24 cellular contexts compared by ENCODE assay signal in genomic region chr4:37728064-37728463, GRCh38. TPM values are rescaled to one million over a fixed set of nuclear protein-coding genes. Genes with fewer than 3 reads are reported as not detected.
DNase-seq lines count a peak whose midpoint lies in the region; TF ChIP-seq lines count a peak whose summit lies in the region.
"Had no signal": no experiment of that assay in that cellular context is flagged by ENCODE, and none has a peak within 500 bp of the region (broad histone marks: within the 10 kb centered on the region; RNA-seq: fewer than 3 reads in every experiment).

No MANE protein-coding gene starts in this region.

- POLR2A ChIA-PET in OCI-LY7 (lab: Charles Lee), result interaction anchor here (0.5 to 1.0 kb wide), 2 partner anchors 27 to 334 kb away, joined by 3 to 6 read pairs; no protein-coding TSS in a partner anchor

- intact Hi-C loops in OCI-LY7 (cut with micrococcal nuclease; ENCODE audit: unreplicated experiment), result no loop called here
- intact Hi-C loops in mammary epithelial cell (cut with micrococcal nuclease), result no loop called here
- intact Hi-C loops in spleen (cut with DNase I; ENCODE audit: low total_unique reads), result no loop called here

- H3K9me2 ChIP-seq in OCI-LY7 (ENCODE audit: insufficient read depth, low read length), result no peaks in the 10 kb centered on the region

- H3K27me3 ChIP-seq in mammary epithelial cell (ENCODE audit: insufficient read depth, low read length), result no peaks in the 10 kb centered on the region
- no peaks in the 10 kb centered on the region for H3K27me3 ChIP-seq in spleen (replicated peaks in 1 of 7)
- H3K27me3 ChIP-seq: Peyer's patch had no signal

- H3K4me1 ChIP-seq in OCI-LY7 (ENCODE audit: insufficient read depth, low read length, poor library complexity, severe bottlenecking), result peaks cover 7% of the 10 kb centered on the region
- peaks cover 13% of the 10 kb centered on the region for H3K4me1 ChIP-seq in mammary epithelial cell (ENCODE audit: insufficient read depth, low read length)
- peaks cover 0 to 9% (median 0%) of the 10 kb centered on the region in 6 donors for H3K4me1 ChIP-seq in spleen
- H3K4me1 ChIP-seq: Peyer's patch had no signal

- H3K9me3 ChIP-seq in OCI-LY7 (ENCODE audit: low read length), result no peaks in the 10 kb centered on the region
- no peaks in the 10 kb centered on the region for H3K9me3 ChIP-seq in mammary epithelial cell (replicated peaks; ENCODE audit: insufficient read depth, low read length)
- no peaks in the 10 kb centered on the region for H3K9me3 ChIP-seq in spleen
- H3K9me3 ChIP-seq: Caco-2, Peyer's patch had no signal

- no peaks in the 10 kb centered on the region for H3K79me2 ChIP-seq in OCI-LY7 (ENCODE audit: insufficient read depth, low read depth, low read length)
- H3K79me2 ChIP-seq in mammary epithelial cell (ENCODE audit: insufficient read depth, low read length), result no peaks in the 10 kb centered on the region

- no peak overlapping the region; the same call in 1 of the 2 replicates for H2AFZ ChIP-seq in OCI-LY7 (ENCODE audit: low read length)
- no peak overlapping the region for H2AFZ ChIP-seq in mammary epithelial cell (ENCODE audit: low read depth, low read length)
- H2AFZ ChIP-seq: GM23338 had no signal

- TF ChIP-seq CTCF in OCI-LY7 (conservative IDR thresholded peaks at IDR 0.05; ENCODE audit: low read length) (no peak), mammary epithelial cell (conservative IDR thresholded peaks at IDR 0.05 in 1 of 2, IDR thresholded peaks at IDR 0.05 in 1 of 2; ENCODE audit: extremely low read depth in 1 of 2, insufficient read depth in 1 of 2, low read depth in 1 of 2, low read length in 2 of 2) (no peak), spleen (IDR thresholded peaks at IDR 0.05 in 8 of 11, conservative IDR thresholded peaks at IDR 0.05 in 3 of 11) (no peak)

- H3K4me2 ChIP-seq in OCI-LY7 (ENCODE audit: low read length) (no peak overlapping the region), mammary epithelial cell (ENCODE audit: insufficient read depth, low read depth, low read length) (no peak overlapping the region)
- H3K4me2 ChIP-seq: GM23338, KMS-11 had no signal

- DNase-seq in M059J (ENCODE audit: low read depth) (peak; percentile 25), OCI-LY7 (ENCODE audit: low spot score) (peak; percentile 7), mammary epithelial cell (peak; percentile 48), renal cortical epithelial cell (ENCODE audit: low read depth) (peak; percentile 22), spleen (no peak), KG1 (lab: John Stamatoyannopoulos, UW) (no peak), NCI-H187 treated with DMSO at 0.1 percent for 48 hours (lab: John Stamatoyannopoulos, UW) (no peak)
- DNase-seq: Caco-2; CD8-positive, alpha-beta T cell; DMS79 treated with DMSO at 0.1 percent for 48 hours; H9; IMR-90; MV-4-11; NCI-H1105 treated with DMSO at 0.1 percent for 48 hours; NCI-H2029 treated with DMSO at 0.1 percent for 48 hours; NCI-H446 treated with DMSO at 0.1 percent for 48 hours; NCI-H526; OCI-M1; Peyer's patch; SHP77 treated with DMSO at 0.1 percent for 48 hours had no signal

- dilution Hi-C loops in mammary epithelial cell (cut with HindIII; ENCODE audit: low sequenced_read_pairs), result no loop called here

- H3K4me3 ChIP-seq in OCI-LY7 (ENCODE audit: low read depth, low read length, poor library complexity, severe bottlenecking) (no peak overlapping the region), mammary epithelial cell (replicated peaks in 1 of 3; ENCODE audit: insufficient read depth in 1 of 3, low read depth in 2 of 3, low read length in 3 of 3) (no peak overlapping the region), spleen (no peak overlapping the region)
- H3K4me3 ChIP-seq: GM23338, Peyer's patch, SK-N-MC had no signal

- CTCF ChIA-PET in OCI-LY7 (lab: Charles Lee; ENCODE audit: unreplicated experiment), result no interaction called here
- CTCF ChIA-PET in mammary epithelial cell (lab: Charles Lee; ENCODE audit: low non-redundant PET), result no interaction called here

- H3K27ac ChIP-seq in OCI-LY7 (ENCODE audit: low read depth, low read length, poor library complexity, severe bottlenecking) (no peak overlapping the region), mammary epithelial cell (ENCODE audit: insufficient read depth, low read depth, low read length) (no peak overlapping the region), spleen (peak overlapping the region in 1 of 8 donors; percentile 10)
- H3K27ac ChIP-seq: C4-2B, KMS-11, SK-N-MC had no signal

- H3K36me3 ChIP-seq in OCI-LY7 (ENCODE audit: insufficient read depth, low read length) (no peaks in the 10 kb centered on the region), mammary epithelial cell (ENCODE audit: insufficient read depth, low read length) (no peaks in the 10 kb centered on the region), spleen (no peaks in the 10 kb centered on the region)
- H3K36me3 ChIP-seq: Peyer's patch had no signal

- H4K20me1 ChIP-seq in OCI-LY7 (ENCODE audit: insufficient read depth, low read length) (no peaks in the 10 kb centered on the region), mammary epithelial cell (ENCODE audit: insufficient read depth, low read length) (no peaks in the 10 kb centered on the region)

- no peak for TF ChIP-seq POLR2A in spleen (IDR thresholded peaks at IDR 0.05)

- BruUV-seq in OCI-LY7 (replicated peaks; lab: Mats Ljungman, UMichigan), result no TSS peak
- BruUV-seq in mammary epithelial cell (replicated peaks; lab: Mats Ljungman, UMichigan), result no TSS peak

- in situ Hi-C loops in mammary epithelial cell (cut with MboI; ENCODE audit: low sequenced_read_pairs in 2 of 2), result no loop called here

- H3K9ac ChIP-seq in mammary epithelial cell (ENCODE audit: insufficient read depth, low read length), result no peak overlapping the region
- H3K9ac ChIP-seq: KMS-11 had no signal

RNA-seq across cellular contexts. Expression of gene RELL1, which starts 41.9 kb away (rescaled TPM):
- 38.2 and 46.7 TPM in 2 replicates for total RNA-seq in M059J (2014; rRNA removed; shearing (Covaris generic))
- total RNA-seq in OCI-LY7 (2014; rRNA removed; shearing (Covaris generic)), result 60.7 and 62.3 TPM in 2 replicates
- total RNA-seq in OCI-LY7 (2022) (51.6 and 53.5 TPM in 2 replicates), mammary epithelial cell (10 to 100 TPM; 35.7 to 93.2 TPM), renal cortical epithelial cell (71.7 and 171 TPM in 2 replicates), spleen (10 to 100 TPM; 30.0 to 70.4 (median 46.9) TPM)
- polyA plus RNA-seq in mammary epithelial cell (12.8 TPM), spleen (1 to 10 TPM in 1 of 3 donors, under 1 TPM in 2; 0.59 to 1.8 (median 0.64) TPM)
- polyA minus RNA-seq in mammary epithelial cell, result 29.2 TPM

Comparison
In these comparisons a context has a peak if more than half of its experiments do, and no peak if none do; other contexts are left out.
1. DNase-seq: peak in M059J (single experiment), OCI-LY7 (single experiment), mammary epithelial cell (single experiment) and renal cortical epithelial cell (single experiment); none in spleen (single experiment), KG1 (single experiment) and NCI-H187 treated with DMSO at 0.1 percent for 48 hours (single experiment).